8 cellular contexts compared by ENCODE assay signal in genomic region chr5:173144200-173145176, GRCh38. TPM values are rescaled to one million over a fixed set of nuclear protein-coding genes. Genes with fewer than 3 reads are reported as not detected.
DNase-seq lines count a peak whose midpoint lies in the region; ATAC-seq and TF ChIP-seq lines count a peak whose summit lies in the region.

TSS of gene BNIP1 (plus strand) at chr5:173144531. CDS start at chr5:173144546, 15 bp downstream.

- peak within 1 kb of the TSS; percentile 98 for H3K27ac ChIP-seq in CD4-positive, CD25-positive, alpha-beta regulatory T cell (ENCODE audit: insufficient read depth, low read length, poor library complexity, severe bottlenecking)
- peak within 1 kb of the TSS; percentile 85 to 91 for H3K27ac ChIP-seq in left lung

- TF ChIP-seq CTCF in left lung (IDR thresholded peaks at IDR 0.05), result peak; percentile 80 to 89

- peak within 1 kb of the TSS; percentile 90 to 100 (median 100) for H3K27ac Mint-ChIP-seq in CD4-positive, CD25-positive, alpha-beta regulatory T cell

- H3K27me3 ChIP-seq in CD4-positive, CD25-positive, alpha-beta regulatory T cell (ENCODE audit: control insufficient read depth, insufficient read depth, low read length), result no peaks in the 10 kb centered on the region
- no peaks in the 10 kb centered on the region for H3K27me3 ChIP-seq in left lung

- no peaks in the 10 kb centered on the region for H3K9me3 Mint-ChIP-seq in CD4-positive, CD25-positive, alpha-beta regulatory T cell

- peaks cover 17% of the 10 kb centered on the region for H3K27me3 Mint-ChIP-seq in CD4-positive, CD25-positive, alpha-beta regulatory T cell

- intact Hi-C loops in left lung (cut with DNase I), result loop anchor here in 1 of 2 donors (10.0 kb wide), 1 partner anchor 160 kb away; the partner anchor contains the start of gene ATP6V0E1

- H3K4me1 Mint-ChIP-seq in CD4-positive, CD25-positive, alpha-beta regulatory T cell, result peaks cover 6 to 10% (median 9%) of the 10 kb centered on the region in 4 donors

- peak within 1 kb of the TSS; percentile 93 to 100 (median 96) for H3K4me3 Mint-ChIP-seq in CD4-positive, CD25-positive, alpha-beta regulatory T cell

- peak; percentile 96 to 97 (median 96) for DNase-seq in CD4-positive, CD25-positive, alpha-beta regulatory T cell
- peak; percentile 93 for DNase-seq in NCI-H774 (lab: John Stamatoyannopoulos, UW)
- DNase-seq in activated CD4-positive, alpha-beta T cell treated with anti-CD3 and anti-CD28 coated beads, Interleukin-2, amount 50 U/mL, for 4 hours, result peak; percentile 97 to 98
- peak; percentile 98 for DNase-seq in dermis blood vessel endothelial cell
- DNase-seq in left lung, result peak; percentile 97 to 98
- DNase-seq in stimulated activated CD4-positive, alpha-beta T cell treated with anti-CD3 and anti-CD28 coated beads, Interleukin-2, amount 100 ng/mL, for 48 hours, result peak; percentile 98 to 99

- H3K4me1 ChIP-seq in CD4-positive, CD25-positive, alpha-beta regulatory T cell (ENCODE audit: control insufficient read depth, insufficient read depth, low read length, poor library complexity, severe bottlenecking), result peaks cover 6% of the 10 kb centered on the region
- H3K4me1 ChIP-seq in left lung, result peaks cover 0 to 16% of the 10 kb centered on the region in 2 donors

- peak within 1 kb of the TSS; percentile 87 for H3K4me3 ChIP-seq in CD4-positive, CD25-positive, alpha-beta regulatory T cell (ENCODE audit: low read depth, low read length)
- H3K4me3 ChIP-seq in left lung, result peak within 1 kb of the TSS; percentile 91 to 92

- peaks cover 18% of the 10 kb centered on the region for H3K36me3 ChIP-seq in CD4-positive, CD25-positive, alpha-beta regulatory T cell (ENCODE audit: control insufficient read depth, insufficient read depth, low read length)
- H3K36me3 ChIP-seq in left lung, result peaks cover 0 to 28% of the 10 kb centered on the region in 2 donors

- ATAC-seq in CD4-positive, CD25-positive, alpha-beta regulatory T cell (ENCODE audit: low read depth in 2 of 2), result peak; percentile 91 to 92
- ATAC-seq in GM19397 (IDR thresholded peaks at IDR 0.05; ENCODE audit: unreplicated experiment), result peak; percentile 81
- peak; percentile 92 for ATAC-seq in HG03571 (IDR thresholded peaks at IDR 0.05; ENCODE audit: unreplicated experiment)
- ATAC-seq in left lung, result peak; percentile 99

- H3K36me3 Mint-ChIP-seq in CD4-positive, CD25-positive, alpha-beta regulatory T cell, result peaks cover 15% of the 10 kb centered on the region

- no peaks in the 10 kb centered on the region for H3K9me3 ChIP-seq in CD4-positive, CD25-positive, alpha-beta regulatory T cell (ENCODE audit: control insufficient read depth in 2 of 2, low read length in 2 of 2)
- no peaks in the 10 kb centered on the region for H3K9me3 ChIP-seq in left lung

RNA-seq across cellular contexts. Expression of gene BNIP1, which starts in this region (rescaled TPM):
- total RNA-seq in CD4-positive, CD25-positive, alpha-beta regulatory T cell, result 30.2 TPM
- polyA plus RNA-seq in CD4-positive, CD25-positive, alpha-beta regulatory T cell, result 10 to 100 TPM; 16.0 to 19.8 (median 18.6) TPM
- 13.9 and 19.7 TPM in 2 replicates for total RNA-seq in dermis blood vessel endothelial cell
- total RNA-seq in left lung, result 10 to 100 TPM; 15.0 to 15.2 TPM

Comparison
In these comparisons a context has a peak if more than half of its experiments do, and no peak if none do; other contexts are left out.
1. Peak in every context shown above with its lines: DNase-seq, ATAC-seq, H3K4me3 ChIP-seq and H3K27ac ChIP-seq.